ENCODE assay signal across 8 cellular contexts in genomic region chr20:50191566-50192363, GRCh38. TPM values are rescaled to one million over a fixed set of nuclear protein-coding genes. Genes with fewer than 3 reads are reported as not detected.
DNase-seq lines count a peak whose midpoint lies in the region; ATAC-seq, FAIRE-seq and TF ChIP-seq lines count a peak whose summit lies in the region.

No MANE protein-coding gene starts in this region.

- H3K4me3 Mint-ChIP-seq in osteocyte (ENCODE audit: unreplicated experiment), result peak overlapping the region; percentile 90

- TF ChIP-seq CTCF in foreskin fibroblast (IDR thresholded peaks at IDR 0.05; ENCODE audit: low read depth, low read length) (no peak), osteocyte (IDR thresholded peaks at IDR 0.05) (peak; percentile 54)

- peak; percentile 77 for DNase-seq in NCI-H82 (lab: John Stamatoyannopoulos, UW)
- no peak for DNase-seq in NCI-H82 treated with DMSO at 0.1 percent for 48 hours (lab: John Stamatoyannopoulos, UW; ENCODE audit: unreplicated experiment)
- DNase-seq in OCI-M1 (lab: John Stamatoyannopoulos, UW), result peak; percentile 75
- DNase-seq in activated T-helper 1 cell treated with anti-CD3 and anti-CD28 coated beads, Interleukin-2, amount 50 U/mL, for 16 hours (ENCODE audit: low read depth in 1 of 2, low spot score in 1 of 2), result peak; percentile 37 to 50
- DNase-seq in foreskin fibroblast, result peak in 1 of 2 donors; percentile 44
- peak; percentile 89 for DNase-seq in osteocyte (ENCODE audit: extremely low spot score, unreplicated experiment)
- DNase-seq in urothelium cell line (ENCODE audit: low spot score), result peak; percentile 80

- no peak for FAIRE-seq in urothelium cell line (lab: Jason Lieb, UNC)

- peak overlapping the region; percentile 94 for H3K27ac Mint-ChIP-seq in osteocyte (ENCODE audit: unreplicated experiment)

- ATAC-seq in HG03045 (IDR thresholded peaks at IDR 0.05; ENCODE audit: unreplicated experiment), result peak; percentile 21

- peak overlapping the region; percentile 98 to 100 for H3K4me3 ChIP-seq in foreskin fibroblast (ENCODE audit: low read depth in 1 of 2, low read length in 2 of 2)

- no peaks in the 10 kb centered on the region for H3K9me3 Mint-ChIP-seq in osteocyte (ENCODE audit: unreplicated experiment)

- peaks cover 20% of the 10 kb centered on the region for H3K36me3 Mint-ChIP-seq in osteocyte (ENCODE audit: unreplicated experiment)

- no peaks in the 10 kb centered on the region for H3K27me3 Mint-ChIP-seq in osteocyte (ENCODE audit: unreplicated experiment)

- peaks cover 31% of the 10 kb centered on the region for H3K4me1 Mint-ChIP-seq in osteocyte (ENCODE audit: unreplicated experiment)

RNA-seq across cellular contexts. Expression of gene CEBPB, which starts 1.1 kb away (rescaled TPM):
- 59.1 and 60.7 TPM in 2 replicates for total RNA-seq in osteocyte

RNA-seq across cellular contexts. Expression of gene PEDS1, which starts 38.2 kb away (rescaled TPM):
- 61.2 and 63.7 TPM in 2 replicates for total RNA-seq in osteocyte
